In genomic region chr16:88857728-88858339, GRCh38 we compare ENCODE assay signal across 2 cellular contexts.
TF ChIP-seq lines count a peak whose summit lies in the region.

No MANE protein-coding gene starts in this region.

TF ChIP-seq in GM12891, 5 proteins besides CTCF, POLR2A, EP300 and RAD21:
- 0 out of 2 replicates have a peak, but pooled peaks have one; percentile 4 for TF ChIP-seq SPI1 (IDR thresholded peaks at IDR 0.05; ENCODE audit: low read depth, low read length)
- no peak for TF ChIP-seq POU2F2 (IDR thresholded peaks at IDR 0.05; ENCODE audit: low read depth, low read length)
- no peak for TF ChIP-seq POLR2AphosphoS5 (IDR thresholded peaks at IDR 0.05; ENCODE audit: low read depth, low read length)
- TF ChIP-seq TAF1 (IDR thresholded peaks at IDR 0.05; ENCODE audit: low read depth, low read length), result no peak
- no peak for TF ChIP-seq PAX5 (IDR thresholded peaks at IDR 0.05; ENCODE audit: insufficient read depth, low read length, severe bottlenecking)

TF ChIP-seq in SK-N-SH, 30 proteins besides CTCF, POLR2A, EP300 and RAD21:
- TF ChIP-seq RCOR1 (IDR thresholded peaks at IDR 0.05; ENCODE audit: low read length) (0 out of 2 replicates have a peak, but pooled peaks have one; percentile 14), CHD2 (IDR thresholded peaks at IDR 0.05; ENCODE audit: low read length, partially characterized antibody) (peak; percentile 21), MXI1 (IDR thresholded peaks at IDR 0.05; ENCODE audit: low read depth, low read length) (peak; percentile 33; the same call in 1 of the 2 replicates), TEAD4 (IDR thresholded peaks at IDR 0.05; ENCODE audit: borderline replicate concordance, insufficient read depth) (no peak), TAF1 (IDR thresholded peaks at IDR 0.05; ENCODE audit: borderline replicate concordance, low read depth, low read length) (no peak), MEF2A (IDR thresholded peaks at IDR 0.05; ENCODE audit: borderline replicate concordance, low read depth) (no peak), USF1 (IDR thresholded peaks at IDR 0.05; ENCODE audit: borderline replicate concordance, low read depth) (0 out of 2 replicates have a peak, but pooled peaks have one; percentile 11), EZH2phosphoT487 (IDR thresholded peaks at IDR 0.05; ENCODE audit: borderline replicate concordance, low read depth) (no peak), POLR2AphosphoS5 (IDR thresholded peaks at IDR 0.05; ENCODE audit: low read depth, low read length) (no peak), PBX3 (IDR thresholded peaks at IDR 0.05) (no peak), SMC3 (IDR thresholded peaks at IDR 0.05; ENCODE audit: low read depth, low read length) (peak; percentile 60), SIN3A (IDR thresholded peaks at IDR 0.05; ENCODE audit: borderline replicate concordance, low read depth, low read length) (no peak)
- TF ChIP-seq, protein P1, sequence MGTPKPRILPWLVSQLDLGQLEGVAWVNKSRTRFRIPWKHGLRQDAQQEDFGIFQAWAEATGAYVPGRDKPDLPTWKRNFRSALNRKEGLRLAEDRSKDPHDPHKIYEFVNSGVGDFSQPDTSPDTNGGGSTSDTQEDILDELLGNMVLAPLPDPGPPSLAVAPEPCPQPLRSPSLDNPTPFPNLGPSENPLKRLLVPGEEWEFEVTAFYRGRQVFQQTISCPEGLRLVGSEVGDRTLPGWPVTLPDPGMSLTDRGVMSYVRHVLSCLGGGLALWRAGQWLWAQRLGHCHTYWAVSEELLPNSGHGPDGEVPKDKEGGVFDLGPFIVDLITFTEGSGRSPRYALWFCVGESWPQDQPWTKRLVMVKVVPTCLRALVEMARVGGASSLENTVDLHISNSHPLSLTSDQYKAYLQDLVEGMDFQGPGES (IDR thresholded peaks at IDR 0.05; ENCODE audit: low read depth, low read length), result no peak
